ENCODE assay signal across 1 cellular context in genomic region chr14:67186369-67186768, GRCh38.
TF ChIP-seq lines count a peak whose summit lies in the region.

No MANE protein-coding gene starts in this region.

TF ChIP-seq in GM12878, 131 proteins besides CTCF, POLR2A, EP300 and RAD21:
- TF ChIP-seq RUNX3 (IDR thresholded peaks at IDR 0.05; ENCODE audit: low read length) (no peak), BMI1 (IDR thresholded peaks at IDR 0.05; ENCODE audit: borderline replicate concordance) (no peak), TBL1XR1 (IDR thresholded peaks at IDR 0.05; ENCODE audit: low read depth, low read length) (no peak)
- TF ChIP-seq, protein P1, sequence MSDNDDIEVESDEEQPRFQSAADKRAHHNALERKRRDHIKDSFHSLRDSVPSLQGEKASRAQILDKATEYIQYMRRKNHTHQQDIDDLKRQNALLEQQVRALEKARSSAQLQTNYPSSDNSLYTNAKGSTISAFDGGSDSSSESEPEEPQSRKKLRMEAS (IDR thresholded peaks at IDR 0.05; ENCODE audit: low read depth, low read length) = no peak
TF ChIP-seq in GM12878: peak in this region for 0.
